Comparison of ENCODE assay signal across 1 cellular context in the genomic region with DNA sequence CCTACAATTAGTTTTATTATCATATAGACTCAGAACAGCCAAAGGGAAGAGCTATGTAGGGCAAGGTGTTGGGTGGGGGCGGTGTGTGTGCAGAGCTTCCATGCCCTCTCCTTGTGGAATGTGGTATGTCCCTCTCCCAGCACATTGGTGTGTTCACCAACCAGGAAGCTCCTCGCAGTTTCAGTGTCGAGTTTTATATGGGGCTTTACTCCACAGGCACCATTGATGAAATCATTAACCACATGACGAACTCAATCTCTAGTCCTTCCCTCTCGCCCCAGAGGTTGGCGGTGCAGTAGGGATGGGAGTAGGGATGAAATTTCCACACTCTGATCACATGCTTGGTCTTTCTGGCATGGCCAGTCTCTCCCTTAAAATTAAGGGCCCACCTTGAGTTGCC.
TF ChIP-seq lines count a peak whose summit lies in the region.

No MANE protein-coding gene starts in this region.

TF ChIP-seq in HepG2, 621 proteins besides CTCF, POLR2A, EP300 and RAD21:
- TF ChIP-seq ZNF713 (CRISPR knock-in tag; IDR thresholded peaks at IDR 0.05) (no peak), CCDC6 (CRISPR knock-in tag; IDR thresholded peaks at IDR 0.05) (no peak), TOPORS (CRISPR knock-in tag; IDR thresholded peaks at IDR 0.05) (no peak), IKZF1 (IDR thresholded peaks at IDR 0.05) (no peak), THYN1 (CRISPR knock-in tag; IDR thresholded peaks at IDR 0.05; ENCODE audit: borderline replicate concordance, low read depth) (no peak), ZFP1 (CRISPR knock-in tag; IDR thresholded peaks at IDR 0.05) (no peak), POLR2G (IDR thresholded peaks at IDR 0.05; ENCODE audit: low read depth, low read length) (no peak), NBN (conservative IDR thresholded peaks at IDR 0.05) (no peak), CHD4 (IDR thresholded peaks at IDR 0.05; ENCODE audit: borderline replicate concordance, low read length) (no peak), ZSCAN12 (CRISPR knock-in tag; IDR thresholded peaks at IDR 0.05) (no peak), ZNF180 (CRISPR knock-in tag; IDR thresholded peaks at IDR 0.05; ENCODE audit: borderline replicate concordance, low read depth) (no peak), ZNF775 (CRISPR knock-in tag; IDR thresholded peaks at IDR 0.05; ENCODE audit: borderline replicate concordance) (no peak), ZNF780A (CRISPR knock-in tag; IDR thresholded peaks at IDR 0.05) (no peak), PRMT3 (CRISPR knock-in tag; IDR thresholded peaks at IDR 0.05; ENCODE audit: borderline replicate concordance, low read depth) (no peak), MIER3 (CRISPR knock-in tag; IDR thresholded peaks at IDR 0.05; ENCODE audit: borderline replicate concordance) (no peak), ISL2 (CRISPR knock-in tag; IDR thresholded peaks at IDR 0.05) (no peak), ARNTL (CRISPR knock-in tag; IDR thresholded peaks at IDR 0.05) (no peak), ZNF136 (CRISPR knock-in tag; IDR thresholded peaks at IDR 0.05; ENCODE audit: low read depth) (no peak), PAWR (CRISPR knock-in tag; IDR thresholded peaks at IDR 0.05; ENCODE audit: borderline replicate concordance) (no peak)
- TF ChIP-seq, protein P1, sequence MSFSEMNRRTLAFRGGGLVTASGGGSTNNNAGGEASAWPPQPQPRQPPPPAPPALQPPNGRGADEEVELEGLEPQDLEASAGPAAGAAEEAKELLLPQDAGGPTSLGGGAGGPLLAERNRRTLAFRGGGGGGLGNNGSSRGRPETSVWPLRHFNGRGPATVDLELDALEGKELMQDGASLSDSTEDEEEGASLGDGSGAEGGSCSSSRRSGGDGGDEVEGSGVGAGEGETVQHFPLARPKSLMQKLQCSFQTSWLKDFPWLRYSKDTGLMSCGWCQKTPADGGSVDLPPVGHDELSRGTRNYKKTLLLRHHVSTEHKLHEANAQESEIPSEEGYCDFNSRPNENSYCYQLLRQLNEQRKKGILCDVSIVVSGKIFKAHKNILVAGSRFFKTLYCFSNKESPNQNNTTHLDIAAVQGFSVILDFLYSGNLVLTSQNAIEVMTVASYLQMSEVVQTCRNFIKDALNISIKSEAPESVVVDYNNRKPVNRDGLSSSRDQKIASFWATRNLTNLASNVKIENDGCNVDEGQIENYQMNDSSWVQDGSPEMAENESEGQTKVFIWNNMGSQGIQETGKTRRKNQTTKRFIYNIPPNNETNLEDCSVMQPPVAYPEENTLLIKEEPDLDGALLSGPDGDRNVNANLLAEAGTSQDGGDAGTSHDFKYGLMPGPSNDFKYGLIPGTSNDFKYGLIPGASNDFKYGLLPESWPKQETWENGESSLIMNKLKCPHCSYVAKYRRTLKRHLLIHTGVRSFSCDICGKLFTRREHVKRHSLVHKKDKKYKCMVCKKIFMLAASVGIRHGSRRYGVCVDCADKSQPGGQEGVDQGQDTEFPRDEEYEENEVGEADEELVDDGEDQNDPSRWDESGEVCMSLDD (CRISPR knock-in tag; IDR thresholded peaks at IDR 0.05; ENCODE audit: borderline replicate concordance) = no peak
